Comparison of ENCODE assay signal across 16 cellular contexts in the genomic region with DNA sequence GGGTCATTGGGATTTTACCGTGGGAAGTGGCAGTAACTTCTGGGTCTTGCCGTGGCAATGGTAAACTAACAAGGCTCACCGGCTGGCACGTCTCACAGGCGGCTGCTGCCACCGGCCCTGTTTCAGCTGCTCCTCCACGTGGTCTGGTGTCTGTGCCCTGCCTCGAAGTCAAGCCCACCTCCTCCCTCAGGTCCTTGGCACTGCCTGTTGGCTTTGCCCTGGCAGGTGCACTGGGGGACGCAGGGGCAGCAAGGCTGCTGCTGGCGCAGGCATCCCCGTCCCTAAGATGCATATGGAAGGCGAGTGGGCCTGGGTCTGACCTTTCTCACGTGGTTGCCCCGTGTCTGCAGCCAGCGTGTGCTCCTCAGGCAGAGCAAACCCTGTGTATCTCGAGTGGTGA.
DNase-seq lines count a peak whose midpoint lies in the region; ATAC-seq and TF ChIP-seq lines count a peak whose summit lies in the region.
"Had no signal": no experiment of that assay in that cellular context is flagged by ENCODE, and none has a peak within 500 bp of the region (broad histone marks: within the 10 kb centered on the region; RNA-seq: fewer than 3 reads in every experiment).

No MANE protein-coding gene starts in this region.

- H2AFZ ChIP-seq in neuronal stem cell (ENCODE audit: low read length) (no peak overlapping the region), PC-9 (no peak overlapping the region)

- no CpG with 5 or more reads among the region's 16 CpGs for WGBS in neuronal stem cell (ENCODE audit: extremely low coverage in 2 of 2, insufficient read length in 2 of 2, insufficient replicate concordance in 1 of 2), 2 donors

- H3K79me2 ChIP-seq in PC-9 (ENCODE audit: low read depth), result no peaks in the 10 kb centered on the region

- no peak overlapping the region for H2BK15ac ChIP-seq in neuronal stem cell (ENCODE audit: low read length)

- H3K36me3 Mint-ChIP-seq in activated naive CD8-positive, alpha-beta T cell treated with anti-CD3 and anti-CD28 coated beads, Interleukin-2, amount 10 ng/mL, durations not matched to agents 7 days and 5 days, result no peaks in the 10 kb centered on the region
- H3K36me3 Mint-ChIP-seq in activated naive CD8-positive, alpha-beta T cell treated with anti-CD3 and anti-CD28 coated beads, Interleukin-2, amount 50 U/mL, for 24 hours (ENCODE audit: low read depth), result no peaks in the 10 kb centered on the region
- H3K36me3 Mint-ChIP-seq: CD14-positive monocyte; CD4-positive, alpha-beta memory T cell had no signal

- no peak overlapping the region for H3K9ac ChIP-seq in neuronal stem cell (ENCODE audit: low read depth, low read length, poor library complexity)
- H3K9ac ChIP-seq: BLaER1 had no signal

- no peak overlapping the region for H3K23ac ChIP-seq in neuronal stem cell (ENCODE audit: low read depth, low read length, poor library complexity)

- CTCF ChIA-PET in PC-9 (lab: Charles Lee), result no interaction called here

- H3K4ac ChIP-seq in neuronal stem cell (ENCODE audit: low read length), result no peak overlapping the region

- H3K4me2 ChIP-seq in neuronal stem cell (ENCODE audit: insufficient read depth, low read length, poor library complexity, severe bottlenecking) (no peak overlapping the region), PC-9 (no peak overlapping the region)
- H3K4me2 ChIP-seq: BLaER1 had no signal

- peak overlapping the region; percentile 60 for H2AK5ac ChIP-seq in neuronal stem cell (ENCODE audit: low read depth, low read length)

- H3K4me1 ChIP-seq in neuronal stem cell (ENCODE audit: control insufficient read depth in 2 of 2, insufficient read depth in 1 of 2, low read depth in 1 of 2, low read length in 2 of 2) (peaks cover 0 to 4% of the 10 kb centered on the region in 2 donors), PC-9 (replicated peaks; ENCODE audit: insufficient read depth) (no peaks in the 10 kb centered on the region)

- peak overlapping the region; percentile 85 for H3K18ac ChIP-seq in neuronal stem cell (ENCODE audit: low read length)

- H3K27ac Mint-ChIP-seq in activated naive CD8-positive, alpha-beta T cell treated with anti-CD3 and anti-CD28 coated beads, Interleukin-2, amount 10 ng/mL, durations not matched to agents 7 days and 5 days, result no peak overlapping the region
- H3K27ac Mint-ChIP-seq in activated naive CD8-positive, alpha-beta T cell treated with anti-CD3 and anti-CD28 coated beads, Interleukin-2, amount 50 U/mL, for 24 hours, result no peak overlapping the region
- H3K27ac Mint-ChIP-seq: CD14-positive monocyte had no signal

- H3F3A ChIP-seq in PC-9 (ENCODE audit: insufficient read depth, low read depth), result no peaks in the 10 kb centered on the region

- peak overlapping the region; percentile 60 for H2BK12ac ChIP-seq in neuronal stem cell (ENCODE audit: low read length)

- no peak for ATAC-seq in activated naive CD8-positive, alpha-beta T cell treated with anti-CD3 and anti-CD28 coated beads, Interleukin-2, amount 10 ng/mL, durations not matched to agents 7 days and 5 days (ENCODE audit: low read depth)
- ATAC-seq in activated naive CD8-positive, alpha-beta T cell treated with anti-CD3 and anti-CD28 coated beads, Interleukin-2, amount 50 U/mL, for 24 hours, result no peak
- no peak for ATAC-seq in sciatic nerve
- no peak for ATAC-seq in GM21390 (IDR thresholded peaks at IDR 0.05; ENCODE audit: unreplicated experiment)

- no peak overlapping the region for H2BK5ac ChIP-seq in neuronal stem cell (ENCODE audit: low read length)

- H3K79me1 ChIP-seq in neuronal stem cell (ENCODE audit: low read depth, low read length), result no peaks in the 10 kb centered on the region

- H3K9me3 ChIP-seq in neuronal stem cell (replicated peaks in 1 of 2; ENCODE audit: control insufficient read depth in 2 of 2, insufficient read depth in 1 of 2, low read depth in 1 of 2, low read length in 2 of 2), result peaks cover 0 to 1% of the 10 kb centered on the region in 2 donors
- H3K9me3 ChIP-seq in PC-9 (ENCODE audit: insufficient read depth, low read depth), result no peaks in the 10 kb centered on the region
- H3K9me3 ChIP-seq: BLaER1 had no signal

- H3K27me3 ChIP-seq in neuronal stem cell (ENCODE audit: control insufficient read depth in 3 of 3, insufficient read depth in 3 of 3, low read depth in 1 of 3, low read length in 3 of 3) (no peaks in the 10 kb centered on the region), PC-9 (ENCODE audit: insufficient read depth, low read depth) (peaks cover 100% of the 10 kb centered on the region)
- H3K27me3 ChIP-seq: BLaER1 had no signal

- no peak overlapping the region for H4K8ac ChIP-seq in neuronal stem cell (ENCODE audit: low read depth, low read length)

- H3K27ac ChIP-seq in neuronal stem cell (replicated peaks; ENCODE audit: low read length) (no peak overlapping the region), PC-9 (no peak overlapping the region)
- H3K27ac ChIP-seq: BLaER1 had no signal

- DNase-seq in activated naive CD8-positive, alpha-beta T cell treated with anti-CD3 and anti-CD28 coated beads, Interleukin-2, amount 10 ng/mL, durations not matched to agents 7 days and 5 days, result peak; percentile 21
- no peak for DNase-seq in activated naive CD8-positive, alpha-beta T cell treated with anti-CD3 and anti-CD28 coated beads, Interleukin-2, amount 50 U/mL, for 24 hours
- DNase-seq in neuronal stem cell (ENCODE audit: low spot score) (no peak), sciatic nerve (ENCODE audit: low spot score) (peak; percentile 43), PC-9 (no peak)
- DNase-seq in stimulated activated CD4-positive, alpha-beta T cell treated with anti-CD3 and anti-CD28 coated beads, Interleukin-15, amount 100 ng/mL, for 24 hours, result no peak
- DNase-seq: 8988T; CD4-positive, alpha-beta memory T cell; DMS153; DMS79; GDM1; GOT3; H9 had no signal

- H4K91ac ChIP-seq in neuronal stem cell (ENCODE audit: low read depth, low read length, poor library complexity), result no peak overlapping the region

- H3K4me3 Mint-ChIP-seq in activated naive CD8-positive, alpha-beta T cell treated with anti-CD3 and anti-CD28 coated beads, Interleukin-2, amount 10 ng/mL, durations not matched to agents 7 days and 5 days, result no peak overlapping the region
- no peak overlapping the region for H3K4me3 Mint-ChIP-seq in activated naive CD8-positive, alpha-beta T cell treated with anti-CD3 and anti-CD28 coated beads, Interleukin-2, amount 50 U/mL, for 24 hours
- H3K4me3 Mint-ChIP-seq: CD4-positive, alpha-beta memory T cell; H9 had no signal

- H2BK120ac ChIP-seq in neuronal stem cell (ENCODE audit: low read depth, low read length), result no peak overlapping the region

- no peaks in the 10 kb centered on the region for H3K9me2 ChIP-seq in PC-9 (ENCODE audit: insufficient read depth)

- H3K4me1 Mint-ChIP-seq in activated naive CD8-positive, alpha-beta T cell treated with anti-CD3 and anti-CD28 coated beads, Interleukin-2, amount 10 ng/mL, durations not matched to agents 7 days and 5 days, result no peaks in the 10 kb centered on the region
- no peaks in the 10 kb centered on the region for H3K4me1 Mint-ChIP-seq in activated naive CD8-positive, alpha-beta T cell treated with anti-CD3 and anti-CD28 coated beads, Interleukin-2, amount 50 U/mL, for 24 hours
- H3K4me1 Mint-ChIP-seq: CD14-positive monocyte had no signal

- no TSS peak for BruUV-seq in PC-9 (replicated peaks; lab: Mats Ljungman, UMichigan)

- intact Hi-C loops in sciatic nerve (cut with DNase I) (no loop called here), PC-9 (cut with micrococcal nuclease; ENCODE audit: unreplicated experiment) (no loop called here)

- no peaks in the 10 kb centered on the region; the same call in 1 of the 2 replicates for H4K20me1 ChIP-seq in PC-9 (ENCODE audit: insufficient read depth)

- POLR2A ChIA-PET in activated naive CD8-positive, alpha-beta T cell treated with anti-CD3 and anti-CD28 coated beads, Interleukin-2, amount 10 ng/mL, durations not matched to agents 7 days and 5 days (lab: Charles Lee), result no interaction called here
- POLR2A ChIA-PET in PC-9 (lab: Charles Lee; ENCODE audit: unreplicated experiment), result no interaction called here

- peak overlapping the region; percentile 75 for H3K14ac ChIP-seq in neuronal stem cell (ENCODE audit: low read length)

- no peak overlapping the region for H3K4me3 ChIP-seq in neuronal stem cell (ENCODE audit: low read length in 2 of 2)
- no peak overlapping the region for H3K4me3 ChIP-seq in PC-9
- H3K4me3 ChIP-seq: BLaER1 had no signal

- H3K27me3 Mint-ChIP-seq in activated naive CD8-positive, alpha-beta T cell treated with anti-CD3 and anti-CD28 coated beads, Interleukin-2, amount 10 ng/mL, durations not matched to agents 7 days and 5 days, result peaks cover 2% of the 10 kb centered on the region
- peaks cover 6% of the 10 kb centered on the region for H3K27me3 Mint-ChIP-seq in activated naive CD8-positive, alpha-beta T cell treated with anti-CD3 and anti-CD28 coated beads, Interleukin-2, amount 50 U/mL, for 24 hours

- no peak for TF ChIP-seq CTCF in PC-9 (conservative IDR thresholded peaks at IDR 0.05)

- no peaks in the 10 kb centered on the region for H3K9me3 Mint-ChIP-seq in activated naive CD8-positive, alpha-beta T cell treated with anti-CD3 and anti-CD28 coated beads, Interleukin-2, amount 10 ng/mL, durations not matched to agents 7 days and 5 days
- H3K9me3 Mint-ChIP-seq in activated naive CD8-positive, alpha-beta T cell treated with anti-CD3 and anti-CD28 coated beads, Interleukin-2, amount 50 U/mL, for 24 hours, result no peaks in the 10 kb centered on the region
- H3K9me3 Mint-ChIP-seq: CD4-positive, alpha-beta memory T cell; H9 had no signal

- no peaks in the 10 kb centered on the region for H3K36me3 ChIP-seq in neuronal stem cell (replicated peaks in 1 of 2; ENCODE audit: control insufficient read depth in 2 of 2, insufficient read depth in 2 of 2, low read length in 2 of 2)
- H3K36me3 ChIP-seq in PC-9 (ENCODE audit: low read depth), result no peaks in the 10 kb centered on the region
- H3K36me3 ChIP-seq: BLaER1 had no signal

Comparison
In these comparisons a context has a peak if more than half of its experiments do, and no peak if none do; other contexts are left out.
1. DNase-seq: peak in activated naive CD8-positive, alpha-beta T cell treated with anti-CD3 and anti-CD28 coated beads, Interleukin-2, amount 10 ng/mL, durations not matched to agents 7 days and 5 days (single experiment) and sciatic nerve (single experiment); none in activated naive CD8-positive, alpha-beta T cell treated with anti-CD3 and anti-CD28 coated beads, Interleukin-2, amount 50 U/mL, for 24 hours (single experiment), neuronal stem cell (single experiment), stimulated activated CD4-positive, alpha-beta T cell treated with anti-CD3 and anti-CD28 coated beads, Interleukin-15, amount 100 ng/mL, for 24 hours (single experiment) and PC-9 (0 of 2).